In genomic region chr17:77460514-77461046, GRCh38 we compare ENCODE assay signal across 1 cellular context.
TF ChIP-seq lines count a peak whose summit lies in the region.

No MANE protein-coding gene starts in this region.

TF ChIP-seq in K562, 482 proteins besides CTCF, POLR2A, EP300 and RAD21 (continued from another document):
- TF ChIP-seq MAX (CRISPR knock-in tag; IDR thresholded peaks at IDR 0.05) (0 out of 2 replicates have a peak, but pooled peaks have one; percentile 29), ARID2 (IDR thresholded peaks at IDR 0.05) (no peak), RB1 (IDR thresholded peaks at IDR 0.05; ENCODE audit: low read depth) (no peak), BHLHE40 (IDR thresholded peaks at IDR 0.05; ENCODE audit: low read length) (no peak), USF1 (CRISPR knock-in tag; IDR thresholded peaks at IDR 0.05) (no peak), TOE1 (IDR thresholded peaks at IDR 0.05; ENCODE audit: borderline replicate concordance) (peak; percentile 30; the same call in 1 of the 2 replicates), TOE1 (CRISPR knock-in tag; IDR thresholded peaks at IDR 0.05; ENCODE audit: borderline replicate concordance, low read depth) (no peak), ZNF274 (IDR thresholded peaks at IDR 0.05; ENCODE audit: borderline replicate concordance, low read depth, low read length) (no peak), CREBBP (IDR thresholded peaks at IDR 0.05; ENCODE audit: low read depth, low read length) (no peak), SMAD4 (CRISPR knock-in tag; conservative IDR thresholded peaks at IDR 0.05) (no peak)
- TF ChIP-seq, protein P1, sequence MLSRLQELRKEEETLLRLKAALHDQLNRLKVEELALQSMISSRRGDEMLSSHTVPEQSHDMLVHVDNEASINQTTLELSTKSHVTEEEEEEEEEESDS (CRISPR knock-in tag; IDR thresholded peaks at IDR 0.05), result no peak
